ENCODE assay signal across 33 cellular contexts in the genomic region with DNA sequence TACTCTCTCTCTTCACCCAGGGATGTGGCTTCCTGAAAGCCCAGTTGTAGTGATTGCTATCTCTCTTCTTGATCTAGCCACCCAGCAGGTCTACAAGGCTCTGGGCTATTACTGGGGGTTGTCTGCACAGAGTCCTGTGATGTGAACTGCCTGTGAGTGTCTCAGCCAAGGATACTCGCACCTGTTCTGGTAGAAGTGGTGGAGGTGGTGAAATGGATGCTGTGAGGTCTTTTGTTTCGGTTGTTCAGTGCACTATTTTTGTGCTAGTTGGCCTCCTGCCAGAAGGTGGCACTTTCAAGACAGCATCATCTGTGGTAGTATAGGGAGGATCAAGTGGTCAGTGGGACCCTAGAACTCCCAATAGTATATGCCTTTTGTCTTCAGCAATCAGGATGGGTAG.
"Had no signal": no experiment of that assay in that cellular context is flagged by ENCODE, and none has a peak within 500 bp of the region (broad histone marks: within the 10 kb centered on the region; RNA-seq: fewer than 3 reads in every experiment).

No MANE protein-coding gene starts in this region.

- H3K4me1 ChIP-seq: adrenal gland, breast epithelium, esophagus muscularis mucosa, foreskin keratinocyte, gastrocnemius medialis had no signal

- H3K27ac Mint-ChIP-seq: activated CD4-positive, alpha-beta memory T cell treated with anti-CD3 and anti-CD28 coated beads for 36 hours; activated CD4-positive, alpha-beta T cell treated with anti-CD3 and anti-CD28 coated beads for 36 hours; activated CD4-positive, alpha-beta T cell treated with anti-CD3 and anti-CD28 coated beads, Interleukin-2, amount 10 ng/mL, durations not matched to agents 24 days and 14 days; activated CD8-positive, alpha-beta memory T cell treated with anti-CD3 and anti-CD28 coated beads, Interleukin-2, amount 10 ng/mL, durations not matched to agents 7 days and 5 days; activated CD8-positive, alpha-beta T cell treated with anti-CD3 and anti-CD28 coated beads, Interleukin-2, amount 10 ng/mL, durations not matched to agents 7 days and 5 days; activated naive CD4-positive, alpha-beta T cell treated with anti-CD3 and anti-CD28 coated beads for 36 hours; activated naive CD4-positive, alpha-beta T cell treated with anti-CD3 and anti-CD28 coated beads, Interleukin-2, amount 50 U/mL, for 24 hours; activated naive CD8-positive, alpha-beta T cell treated with anti-CD3 and anti-CD28 coated beads for 36 hours; activated naive CD8-positive, alpha-beta T cell treated with anti-CD3 and anti-CD28 coated beads, Interleukin-2, amount 50 U/mL, for 24 hours; activated T-helper 1 cell treated with anti-CD3 and anti-CD28 coated beads, Interleukin-12 subunit alpha, Interleukin-12 subunit beta, Interleukin-2, Interleukin-4 antibody, amounts not matched to agents 30 ng/mL and 10 ng/mL and 1 ng/mL, durations not matched to agents 14 hours and 24 hours and 36 hours; activated T-helper 2 cell treated with anti-CD3 and anti-CD28 coated beads, Interferon-gamma antibody, Interleukin-2, Interleukin-4, amounts not matched to agents 10 μg/mL and 5 μg/mL and 100 μg/mL, durations not matched to agents 14 hours and 24 hours and 36 hours; brain; dendritic cell treated with granulocyte-macrophage colony-stimulating factor and Interleukin-4, amounts not matched to agents 40 ng/mL and 50 ng/mL, for 4 days had no signal

- H3K27me3 ChIP-seq: adrenal gland, breast epithelium, cardiac muscle cell, dorsolateral prefrontal cortex, esophagus muscularis mucosa, foreskin keratinocyte, gastrocnemius medialis had no signal

- H3K4me1 Mint-ChIP-seq: activated CD4-positive, alpha-beta T cell treated with anti-CD3 and anti-CD28 coated beads for 36 hours; activated CD4-positive, alpha-beta T cell treated with anti-CD3 and anti-CD28 coated beads, Interleukin-2, amount 10 ng/mL, durations not matched to agents 24 days and 14 days; activated CD8-positive, alpha-beta memory T cell treated with anti-CD3 and anti-CD28 coated beads, Interleukin-2, amount 10 ng/mL, durations not matched to agents 7 days and 5 days; activated naive CD4-positive, alpha-beta T cell treated with anti-CD3 and anti-CD28 coated beads, Interleukin-2, amount 50 U/mL, for 24 hours; activated naive CD8-positive, alpha-beta T cell treated with anti-CD3 and anti-CD28 coated beads for 36 hours; activated naive CD8-positive, alpha-beta T cell treated with anti-CD3 and anti-CD28 coated beads, Interleukin-2, amount 50 U/mL, for 24 hours; brain had no signal

- H3K4me3 ChIP-seq: adrenal gland, breast epithelium, cardiac muscle cell, coronary artery, dorsolateral prefrontal cortex, esophagus muscularis mucosa, gastrocnemius medialis had no signal

- H3K9me3 ChIP-seq: adrenal gland, gastrocnemius medialis had no signal

- H3K36me3 Mint-ChIP-seq: activated CD4-positive, alpha-beta memory T cell treated with anti-CD3 and anti-CD28 coated beads for 36 hours; activated CD8-positive, alpha-beta memory T cell treated with anti-CD3 and anti-CD28 coated beads, Interleukin-2, amount 10 ng/mL, durations not matched to agents 7 days and 5 days; activated naive CD4-positive, alpha-beta T cell treated with anti-CD3 and anti-CD28 coated beads, Interleukin-2, amount 50 U/mL, for 24 hours; activated naive CD8-positive, alpha-beta T cell treated with anti-CD3 and anti-CD28 coated beads for 36 hours; brain had no signal

- H3K9me3 Mint-ChIP-seq: activated CD4-positive, alpha-beta T cell treated with anti-CD3 and anti-CD28 coated beads, Interleukin-2, amount 10 ng/mL, durations not matched to agents 24 days and 14 days; activated naive CD4-positive, alpha-beta T cell treated with anti-CD3 and anti-CD28 coated beads, Interleukin-2, amount 50 U/mL, for 24 hours had no signal

- H3K36me3 ChIP-seq: adrenal gland, breast epithelium, cardiac muscle cell, esophagus muscularis mucosa, gastrocnemius medialis had no signal

- H3K27me3 Mint-ChIP-seq: activated CD4-positive, alpha-beta memory T cell treated with anti-CD3 and anti-CD28 coated beads for 36 hours; activated CD4-positive, alpha-beta T cell treated with anti-CD3 and anti-CD28 coated beads for 36 hours; activated CD4-positive, alpha-beta T cell treated with anti-CD3 and anti-CD28 coated beads, Interleukin-2, amount 10 ng/mL, durations not matched to agents 24 days and 14 days; activated CD8-positive, alpha-beta memory T cell treated with anti-CD3 and anti-CD28 coated beads, Interleukin-2, amount 10 ng/mL, durations not matched to agents 7 days and 5 days; activated naive CD4-positive, alpha-beta T cell treated with anti-CD3 and anti-CD28 coated beads, Interleukin-2, amount 50 U/mL, for 24 hours; activated naive CD8-positive, alpha-beta T cell treated with anti-CD3 and anti-CD28 coated beads for 36 hours; activated naive CD8-positive, alpha-beta T cell treated with anti-CD3 and anti-CD28 coated beads, Interleukin-2, amount 50 U/mL, for 24 hours; dendritic cell treated with granulocyte-macrophage colony-stimulating factor and Interleukin-4, amounts not matched to agents 40 ng/mL and 50 ng/mL, for 4 days had no signal

- ATAC-seq: activated CD4-positive, alpha-beta T cell treated with anti-CD3 and anti-CD28 coated beads for 36 hours; activated CD8-positive, alpha-beta memory T cell treated with anti-CD3 and anti-CD28 coated beads, Interleukin-2, amount 10 ng/mL, durations not matched to agents 7 days and 5 days; activated CD8-positive, alpha-beta T cell treated with anti-CD3 and anti-CD28 coated beads, Interleukin-2, amount 10 ng/mL, durations not matched to agents 7 days and 5 days; activated naive CD8-positive, alpha-beta T cell treated with anti-CD3 and anti-CD28 coated beads, Interleukin-2, amount 50 U/mL, for 24 hours; foreskin keratinocyte; gastrocnemius medialis had no signal

- H3K4me3 Mint-ChIP-seq: activated CD4-positive, alpha-beta memory T cell treated with anti-CD3 and anti-CD28 coated beads for 36 hours; activated CD4-positive, alpha-beta T cell treated with anti-CD3 and anti-CD28 coated beads for 36 hours; activated CD4-positive, alpha-beta T cell treated with anti-CD3 and anti-CD28 coated beads, Interleukin-2, amount 10 ng/mL, durations not matched to agents 24 days and 14 days; activated CD8-positive, alpha-beta memory T cell treated with anti-CD3 and anti-CD28 coated beads, Interleukin-2, amount 10 ng/mL, durations not matched to agents 7 days and 5 days; activated CD8-positive, alpha-beta T cell treated with anti-CD3 and anti-CD28 coated beads, Interleukin-2, amount 10 ng/mL, durations not matched to agents 7 days and 5 days; activated naive CD4-positive, alpha-beta T cell treated with anti-CD3 and anti-CD28 coated beads for 36 hours; activated naive CD4-positive, alpha-beta T cell treated with anti-CD3 and anti-CD28 coated beads, Interleukin-2, amount 50 U/mL, for 24 hours; activated naive CD8-positive, alpha-beta T cell treated with anti-CD3 and anti-CD28 coated beads for 36 hours; activated naive CD8-positive, alpha-beta T cell treated with anti-CD3 and anti-CD28 coated beads, Interleukin-2, amount 50 U/mL, for 24 hours; activated T-helper 1 cell treated with anti-CD3 and anti-CD28 coated beads, Interleukin-12 subunit alpha, Interleukin-12 subunit beta, Interleukin-2, Interleukin-4 antibody, amounts not matched to agents 30 ng/mL and 10 ng/mL and 1 ng/mL, durations not matched to agents 14 hours and 24 hours and 36 hours; brain; dendritic cell treated with granulocyte-macrophage colony-stimulating factor and Interleukin-4, amounts not matched to agents 40 ng/mL and 50 ng/mL, for 4 days had no signal

- H3K27ac ChIP-seq: adrenal gland, breast epithelium, cardiac muscle cell, coronary artery, dorsolateral prefrontal cortex, esophagus muscularis mucosa, foreskin keratinocyte, gastrocnemius medialis had no signal

- DNase-seq: activated CD4-positive, alpha-beta memory T cell treated with anti-CD3 and anti-CD28 coated beads for 36 hours; activated CD4-positive, alpha-beta T cell treated with anti-CD3 and anti-CD28 coated beads for 36 hours; activated CD4-positive, alpha-beta T cell treated with anti-CD3 and anti-CD28 coated beads, Interleukin-2, amount 10 ng/mL, durations not matched to agents 24 days and 14 days; activated CD4-positive, CD25-positive, alpha-beta regulatory T cell; activated CD4-positive, CD25-positive, alpha-beta regulatory T cell treated with anti-CD3 and anti-CD28 coated beads, Interleukin-2, amount 50 U/mL, for 72 hours; activated CD8-positive, alpha-beta memory T cell treated with anti-CD3 and anti-CD28 coated beads, Interleukin-2, amount 10 ng/mL, durations not matched to agents 7 days and 5 days; activated CD8-positive, alpha-beta memory T cell treated with anti-CD3 and anti-CD28 coated beads, Interleukin-2, amount 50 U/mL, for 4 hours; activated CD8-positive, alpha-beta T cell treated with anti-CD3 and anti-CD28 coated beads, Interleukin-2, amount 10 ng/mL, durations not matched to agents 7 days and 5 days; activated effector memory CD4-positive, alpha-beta T cell treated with anti-CD3 and anti-CD28 coated beads, Interleukin-2, amount 50 U/mL, for 16 hours; activated naive CD4-positive, alpha-beta T cell treated with anti-CD3 and anti-CD28 coated beads for 36 hours; activated naive CD8-positive, alpha-beta T cell treated with anti-CD3 and anti-CD28 coated beads for 36 hours; activated naive CD8-positive, alpha-beta T cell treated with anti-CD3 and anti-CD28 coated beads, Interleukin-2, amount 50 U/mL, for 24 hours; activated T-cell treated with anti-CD3 and anti-CD28 coated beads, Interleukin-2, amount 50 U/mL, for 1 hour; activated T-cell treated with anti-CD3 and anti-CD28 coated beads, Interleukin-2, amount 50 U/mL, for 48 hours; adrenal gland; amygdala; central memory CD4-positive, alpha-beta T cell; cerebellar nuclear complex; dorsolateral prefrontal cortex; effector memory CD4-positive, alpha-beta T cell; erythroblast; foreskin keratinocyte; gastrocnemius medialis; T-helper 2 cell had no signal
